ENCODE assay signal across 12 cellular contexts in the genomic region with DNA sequence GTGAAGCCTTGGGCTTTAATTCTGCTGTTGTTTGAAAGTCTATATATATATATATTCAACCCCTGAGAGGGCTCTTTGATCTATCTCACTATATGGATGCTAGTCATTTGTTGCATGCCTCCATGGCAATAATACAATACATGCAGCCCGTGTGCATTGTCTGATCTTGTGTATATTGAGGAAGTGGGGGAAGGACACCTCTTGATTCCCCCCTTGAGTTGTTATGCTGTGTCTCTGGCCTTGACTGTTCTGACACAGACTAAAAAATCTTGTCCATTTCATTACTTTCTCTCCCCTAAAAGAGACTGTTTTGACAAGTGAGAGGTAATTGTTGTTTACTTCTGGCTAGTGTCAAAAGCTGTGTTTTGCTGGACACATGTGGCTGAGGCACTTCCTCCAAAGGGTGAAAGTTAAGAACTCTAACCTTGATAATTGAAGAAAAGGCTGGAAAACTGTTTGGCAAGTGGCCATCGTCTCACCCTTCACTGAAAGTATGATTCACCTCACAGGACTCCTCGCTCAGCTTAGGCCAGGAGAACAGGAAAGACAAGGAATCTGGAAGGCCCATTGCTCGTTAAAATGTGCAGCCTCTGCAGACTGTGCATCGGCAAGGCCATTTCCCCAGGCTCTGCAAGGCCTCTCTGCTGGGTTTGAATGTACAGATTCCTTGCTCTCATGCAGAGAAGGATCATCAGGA.
A peak's percentile ranks its signal among the peaks of the same experiment; 100 is the strongest.
DNase-seq lines count a peak whose midpoint lies in the region; ATAC-seq, FAIRE-seq and TF ChIP-seq lines count a peak whose summit lies in the region.
"Had no signal": no experiment of that assay in that cellular context is flagged by ENCODE, and none has a peak within 500 bp of the region (broad histone marks: within the 10 kb centered on the region; RNA-seq: fewer than 3 reads in every experiment).

No MANE protein-coding gene starts in this region.

- H3K4me2 ChIP-seq in endothelial cell of umbilical vein (ENCODE audit: insufficient read depth, low read length) = no peak overlapping the region

- H3K4me1 ChIP-seq in endothelial cell of umbilical vein (ENCODE audit: control insufficient read depth, extremely low read depth, insufficient read depth, low read length) = peaks cover 16% of the 10 kb centered on the region
- H3K4me1 ChIP-seq: gastrocnemius medialis had no signal

- H3K9me3 ChIP-seq in MG63 = no peaks in the 10 kb centered on the region
- H3K9me3 ChIP-seq in endothelial cell of umbilical vein (replicated peaks; ENCODE audit: control insufficient read depth, insufficient read depth, low read length) = no peaks in the 10 kb centered on the region
- H3K9me3 ChIP-seq: gastrocnemius medialis had no signal

- intact Hi-C loops in endothelial cell of umbilical vein (cut with micrococcal nuclease) = loop anchor here (1.0 to 5.0 kb wide), 3 partner anchors 169 to 1339 kb away; no protein-coding TSS in a partner anchor

- H3K27me3 ChIP-seq in MG63 (no peaks in the 10 kb centered on the region), endothelial cell of umbilical vein (ENCODE audit: control insufficient read depth in 2 of 2, insufficient read depth in 2 of 2, low read length in 2 of 2) (no peaks in the 10 kb centered on the region)
- H3K27me3 ChIP-seq: gastrocnemius medialis had no signal

- H3K9me3 Mint-ChIP-seq in nephron (no peaks in the 10 kb centered on the region), endothelial cell (ENCODE audit: unreplicated experiment) (no peaks in the 10 kb centered on the region)
- H3K9me3 Mint-ChIP-seq in stimulated activated effector memory CD8-positive, alpha-beta T cell treated with anti-CD3 and anti-CD28 coated beads, Interleukin-12 subunit alpha, Interleukin-12 subunit beta, amount 100 ng/mL, for 72 hours = peaks cover 9% of the 10 kb centered on the region

- H3K4me3 ChIP-seq in MG63 = no peak overlapping the region
- H3K4me3 ChIP-seq in endothelial cell of umbilical vein (replicated peaks in 1 of 3; ENCODE audit: insufficient read depth in 1 of 3, low read depth in 1 of 3, low read length in 3 of 3) = no peak overlapping the region
- H3K4me3 ChIP-seq: gastrocnemius medialis had no signal

- H3K27me3 Mint-ChIP-seq in nephron (ENCODE audit: low read depth) = no peaks in the 10 kb centered on the region
- no peaks in the 10 kb centered on the region for H3K27me3 Mint-ChIP-seq in endothelial cell (ENCODE audit: unreplicated experiment)
- H3K27me3 Mint-ChIP-seq: activated naive CD8-positive, alpha-beta T cell treated with anti-CD3 and anti-CD28 coated beads, Interleukin-2, amount 10 ng/mL, durations not matched to agents 7 days and 5 days; natural killer cell treated with Interleukin-12 subunit alpha and Interleukin-12 subunit beta and Interleukin-15 and Interleukin-18, amount 100 ng/mL, for 72 hours had no signal

- POLR2A ChIA-PET in endothelial cell of umbilical vein (lab: Charles Lee) = interaction anchor here (0.6 kb wide), 1 partner anchor 1143 kb away, joined by 7 read pairs; no protein-coding TSS in a partner anchor

- DNase-seq in COLO829 (ENCODE audit: low spot score) (peak; percentile 4), MG63 (peak; percentile 83), endothelial cell of umbilical vein (ENCODE audit: low read depth, low spot score) (peak; percentile 95), NCI-H345 (lab: John Stamatoyannopoulos, UW) (no peak), endothelial cell (ENCODE audit: low spot score) (no peak)
- DNase-seq in activated naive CD4-positive, alpha-beta T cell treated with anti-CD3 and anti-CD28 coated beads, Interleukin-2, amount 50 U/mL, for 16 hours = no peak
- no peak for DNase-seq in stimulated activated effector memory CD8-positive, alpha-beta T cell treated with anti-CD3 and anti-CD28 coated beads, Interleukin-12 subunit alpha, Interleukin-12 subunit beta, amount 100 ng/mL, for 72 hours (ENCODE audit: low spot score in 2 of 2)
- DNase-seq: activated naive CD8-positive, alpha-beta T cell treated with anti-CD3 and anti-CD28 coated beads, Interleukin-2, amount 10 ng/mL, durations not matched to agents 7 days and 5 days; gastrocnemius medialis; KG1 had no signal

- no peaks in the 10 kb centered on the region for H3K9me1 ChIP-seq in endothelial cell of umbilical vein (replicated peaks; ENCODE audit: control insufficient read depth, extremely low read depth, insufficient read depth, low read length)

- H3K36me3 Mint-ChIP-seq in nephron (ENCODE audit: low read depth) = no peaks in the 10 kb centered on the region
- H3K36me3 Mint-ChIP-seq in endothelial cell (ENCODE audit: low read depth, unreplicated experiment) = no peaks in the 10 kb centered on the region
- no peaks in the 10 kb centered on the region for H3K36me3 Mint-ChIP-seq in stimulated activated effector memory CD8-positive, alpha-beta T cell treated with anti-CD3 and anti-CD28 coated beads, Interleukin-12 subunit alpha, Interleukin-12 subunit beta, amount 100 ng/mL, for 72 hours
- H3K36me3 Mint-ChIP-seq: activated naive CD8-positive, alpha-beta T cell treated with anti-CD3 and anti-CD28 coated beads, Interleukin-2, amount 10 ng/mL, durations not matched to agents 7 days and 5 days; natural killer cell treated with Interleukin-12 subunit alpha and Interleukin-12 subunit beta and Interleukin-15 and Interleukin-18, amount 100 ng/mL, for 72 hours had no signal

- H2AFZ ChIP-seq in endothelial cell of umbilical vein (ENCODE audit: low read depth, low read length) = no peak overlapping the region

- FAIRE-seq in endothelial cell of umbilical vein (lab: Jason Lieb, UNC) = peak; percentile 94

- BruUV-seq in endothelial cell of umbilical vein (replicated peaks; lab: Mats Ljungman, UMichigan) = no TSS peak

- CTCF ChIA-PET in endothelial cell of umbilical vein (lab: Charles Lee) = interaction anchor here (0.8 to 1.9 kb wide), 3 partner anchors 184 to 357 kb away, joined by 3 to 4 read pairs (median 4); no protein-coding TSS in a partner anchor

- H3K4me1 Mint-ChIP-seq in nephron = no peaks in the 10 kb centered on the region
- no peaks in the 10 kb centered on the region for H3K4me1 Mint-ChIP-seq in endothelial cell (ENCODE audit: unreplicated experiment)
- H3K4me1 Mint-ChIP-seq in stimulated activated effector memory CD8-positive, alpha-beta T cell treated with anti-CD3 and anti-CD28 coated beads, Interleukin-12 subunit alpha, Interleukin-12 subunit beta, amount 100 ng/mL, for 72 hours = no peaks in the 10 kb centered on the region
- H3K4me1 Mint-ChIP-seq: activated naive CD8-positive, alpha-beta T cell treated with anti-CD3 and anti-CD28 coated beads, Interleukin-2, amount 10 ng/mL, durations not matched to agents 7 days and 5 days had no signal

- H3K9ac ChIP-seq in endothelial cell of umbilical vein (replicated peaks; ENCODE audit: extremely low read depth, insufficient read depth, low read length) = no peak overlapping the region

- no peak for TF ChIP-seq POLR2A in endothelial cell of umbilical vein (IDR thresholded peaks at IDR 0.05; ENCODE audit: low read depth, low read length)

- dilution Hi-C loops in endothelial cell of umbilical vein (cut with MboI; ENCODE audit: extremely low pct_ligation_motif_present, low sequenced_read_pairs) = no loop called here

- H3K79me2 ChIP-seq in endothelial cell of umbilical vein (ENCODE audit: control insufficient read depth, insufficient read depth, low read length) = no peaks in the 10 kb centered on the region

- H3K4me3 Mint-ChIP-seq in nephron (no peak overlapping the region), endothelial cell (ENCODE audit: unreplicated experiment) (no peak overlapping the region)
- H3K4me3 Mint-ChIP-seq in stimulated activated effector memory CD8-positive, alpha-beta T cell treated with anti-CD3 and anti-CD28 coated beads, Interleukin-12 subunit alpha, Interleukin-12 subunit beta, amount 100 ng/mL, for 72 hours = no peak overlapping the region
- H3K4me3 Mint-ChIP-seq: activated naive CD8-positive, alpha-beta T cell treated with anti-CD3 and anti-CD28 coated beads, Interleukin-2, amount 10 ng/mL, durations not matched to agents 7 days and 5 days; natural killer cell treated with Interleukin-12 subunit alpha and Interleukin-12 subunit beta and Interleukin-15 and Interleukin-18, amount 100 ng/mL, for 72 hours had no signal

- H4K20me1 ChIP-seq in endothelial cell of umbilical vein (replicated peaks; ENCODE audit: control insufficient read depth, extremely low read depth, insufficient read depth, low read length) = no peaks in the 10 kb centered on the region

- no peak for ATAC-seq in stimulated activated effector memory CD8-positive, alpha-beta T cell treated with anti-CD3 and anti-CD28 coated beads, Interleukin-12 subunit alpha, Interleukin-12 subunit beta, amount 100 ng/mL, for 72 hours
- ATAC-seq: gastrocnemius medialis; natural killer cell treated with Interleukin-12 subunit alpha and Interleukin-12 subunit beta and Interleukin-15 and Interleukin-18, amount 100 ng/mL, for 72 hours had no signal

- H3K36me3 ChIP-seq in MG63 = no peaks in the 10 kb centered on the region
- no peaks in the 10 kb centered on the region for H3K36me3 ChIP-seq in endothelial cell of umbilical vein (ENCODE audit: control insufficient read depth in 2 of 2, extremely low read depth in 1 of 2, insufficient read depth in 2 of 2, low read length in 2 of 2)
- H3K36me3 ChIP-seq: gastrocnemius medialis had no signal

- TF ChIP-seq CTCF in endothelial cell of umbilical vein (IDR thresholded peaks at IDR 0.05; ENCODE audit: extremely low read depth in 1 of 2, insufficient read depth in 1 of 2, low read depth in 1 of 2, low read length in 2 of 2) = no peak
- no peak for TF ChIP-seq CTCF in nephron (IDR thresholded peaks at IDR 0.05; ENCODE audit: unreplicated experiment in 3 of 3)
- no peak for TF ChIP-seq CTCF in endothelial cell (IDR thresholded peaks at IDR 0.05; ENCODE audit: unreplicated experiment)

- H3K27ac Mint-ChIP-seq in nephron (peak overlapping the region in 2 of 3 experiments; percentile 30 to 58), endothelial cell (ENCODE audit: unreplicated experiment) (no peak overlapping the region)
- H3K27ac Mint-ChIP-seq in stimulated activated effector memory CD8-positive, alpha-beta T cell treated with anti-CD3 and anti-CD28 coated beads, Interleukin-12 subunit alpha, Interleukin-12 subunit beta, amount 100 ng/mL, for 72 hours = no peak overlapping the region
- H3K27ac Mint-ChIP-seq: activated naive CD8-positive, alpha-beta T cell treated with anti-CD3 and anti-CD28 coated beads, Interleukin-2, amount 10 ng/mL, durations not matched to agents 7 days and 5 days; natural killer cell treated with Interleukin-12 subunit alpha and Interleukin-12 subunit beta and Interleukin-15 and Interleukin-18, amount 100 ng/mL, for 72 hours had no signal

- H3K27ac ChIP-seq in endothelial cell of umbilical vein (ENCODE audit: insufficient read depth, low read depth, low read length) = no peak overlapping the region
- H3K27ac ChIP-seq: gastrocnemius medialis had no signal

TF ChIP-seq in endothelial cell of umbilical vein, 7 proteins besides CTCF, POLR2A, EP300 and RAD21 (continues in another document):
- TF ChIP-seq JUN (IDR thresholded peaks at IDR 0.05; ENCODE audit: borderline replicate concordance, insufficient read depth, insufficient read length, low read depth) (peak; percentile 54), GATA2 (IDR thresholded peaks at IDR 0.05; ENCODE audit: insufficient read depth, insufficient read length, low read depth, low read length) (peak; percentile 47), FOS (IDR thresholded peaks at IDR 0.05; ENCODE audit: borderline replicate concordance, insufficient read depth, low read length) (peak; percentile 90)

Comparison
In these comparisons a context has a peak if more than half of its experiments do, and no peak if none do; other contexts are left out.
1. DNase-seq: peak in COLO829 (single experiment), MG63 (single experiment) and endothelial cell of umbilical vein (single experiment); none in NCI-H345 (single experiment), endothelial cell (single experiment), activated naive CD4-positive, alpha-beta T cell treated with anti-CD3 and anti-CD28 coated beads, Interleukin-2, amount 50 U/mL, for 16 hours (single experiment) and stimulated activated effector memory CD8-positive, alpha-beta T cell treated with anti-CD3 and anti-CD28 coated beads, Interleukin-12 subunit alpha, Interleukin-12 subunit beta, amount 100 ng/mL, for 72 hours (0 of 2).
2. H3K27ac Mint-ChIP-seq: peak in nephron (2 of 3); none in endothelial cell (single experiment) and stimulated activated effector memory CD8-positive, alpha-beta T cell treated with anti-CD3 and anti-CD28 coated beads, Interleukin-12 subunit alpha, Interleukin-12 subunit beta, amount 100 ng/mL, for 72 hours (single experiment).